Comparison of ENCODE assay signal across 2 cellular contexts in the genomic region with DNA sequence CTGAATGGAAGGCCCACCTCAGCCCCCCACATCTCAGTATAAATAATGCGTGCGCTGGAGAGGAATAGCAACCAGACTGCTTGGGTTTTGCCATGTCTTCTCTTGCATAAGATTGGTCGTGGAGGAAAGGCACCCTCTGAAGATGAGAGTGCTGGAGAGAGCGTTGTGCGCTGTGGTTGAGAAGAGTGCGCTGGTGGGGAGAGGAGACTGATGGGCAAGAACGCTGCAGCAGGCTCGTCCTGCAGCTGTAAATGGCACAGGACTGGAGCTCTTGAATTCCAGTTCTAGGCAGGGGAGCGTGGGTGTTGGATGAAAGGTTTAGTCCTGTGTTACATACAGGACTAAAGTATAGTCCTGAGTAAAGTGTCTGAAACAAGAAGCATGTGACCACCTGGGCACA.
TF ChIP-seq lines count a peak whose summit lies in the region.

No MANE protein-coding gene starts in this region.

TF ChIP-seq in SK-N-SH, 30 proteins besides CTCF, POLR2A, EP300 and RAD21 (continued from another document):
- TF ChIP-seq FOXJ3 (CRISPR knock-in tag; IDR thresholded peaks at IDR 0.05): no peak
- TF ChIP-seq ELF1 (IDR thresholded peaks at IDR 0.05): no peak
- no peak for TF ChIP-seq GABPA (IDR thresholded peaks at IDR 0.05; ENCODE audit: low read depth)
- no peak for TF ChIP-seq MXI1 (IDR thresholded peaks at IDR 0.05; ENCODE audit: low read depth, low read length)
- TF ChIP-seq RXRA (IDR thresholded peaks at IDR 0.05; ENCODE audit: borderline replicate concordance, low read depth): no peak
- TF ChIP-seq, protein P1, sequence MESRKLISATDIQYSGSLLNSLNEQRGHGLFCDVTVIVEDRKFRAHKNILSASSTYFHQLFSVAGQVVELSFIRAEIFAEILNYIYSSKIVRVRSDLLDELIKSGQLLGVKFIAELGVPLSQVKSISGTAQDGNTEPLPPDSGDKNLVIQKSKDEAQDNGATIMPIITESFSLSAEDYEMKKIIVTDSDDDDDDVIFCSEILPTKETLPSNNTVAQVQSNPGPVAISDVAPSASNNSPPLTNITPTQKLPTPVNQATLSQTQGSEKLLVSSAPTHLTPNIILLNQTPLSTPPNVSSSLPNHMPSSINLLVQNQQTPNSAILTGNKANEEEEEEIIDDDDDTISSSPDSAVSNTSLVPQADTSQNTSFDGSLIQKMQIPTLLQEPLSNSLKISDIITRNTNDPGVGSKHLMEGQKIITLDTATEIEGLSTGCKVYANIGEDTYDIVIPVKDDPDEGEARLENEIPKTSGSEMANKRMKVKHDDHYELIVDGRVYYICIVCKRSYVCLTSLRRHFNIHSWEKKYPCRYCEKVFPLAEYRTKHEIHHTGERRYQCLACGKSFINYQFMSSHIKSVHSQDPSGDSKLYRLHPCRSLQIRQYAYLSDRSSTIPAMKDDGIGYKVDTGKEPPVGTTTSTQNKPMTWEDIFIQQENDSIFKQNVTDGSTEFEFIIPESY (IDR thresholded peaks at IDR 0.05; ENCODE audit: borderline replicate concordance, low read depth): no peak
- TF ChIP-seq, protein P2, sequence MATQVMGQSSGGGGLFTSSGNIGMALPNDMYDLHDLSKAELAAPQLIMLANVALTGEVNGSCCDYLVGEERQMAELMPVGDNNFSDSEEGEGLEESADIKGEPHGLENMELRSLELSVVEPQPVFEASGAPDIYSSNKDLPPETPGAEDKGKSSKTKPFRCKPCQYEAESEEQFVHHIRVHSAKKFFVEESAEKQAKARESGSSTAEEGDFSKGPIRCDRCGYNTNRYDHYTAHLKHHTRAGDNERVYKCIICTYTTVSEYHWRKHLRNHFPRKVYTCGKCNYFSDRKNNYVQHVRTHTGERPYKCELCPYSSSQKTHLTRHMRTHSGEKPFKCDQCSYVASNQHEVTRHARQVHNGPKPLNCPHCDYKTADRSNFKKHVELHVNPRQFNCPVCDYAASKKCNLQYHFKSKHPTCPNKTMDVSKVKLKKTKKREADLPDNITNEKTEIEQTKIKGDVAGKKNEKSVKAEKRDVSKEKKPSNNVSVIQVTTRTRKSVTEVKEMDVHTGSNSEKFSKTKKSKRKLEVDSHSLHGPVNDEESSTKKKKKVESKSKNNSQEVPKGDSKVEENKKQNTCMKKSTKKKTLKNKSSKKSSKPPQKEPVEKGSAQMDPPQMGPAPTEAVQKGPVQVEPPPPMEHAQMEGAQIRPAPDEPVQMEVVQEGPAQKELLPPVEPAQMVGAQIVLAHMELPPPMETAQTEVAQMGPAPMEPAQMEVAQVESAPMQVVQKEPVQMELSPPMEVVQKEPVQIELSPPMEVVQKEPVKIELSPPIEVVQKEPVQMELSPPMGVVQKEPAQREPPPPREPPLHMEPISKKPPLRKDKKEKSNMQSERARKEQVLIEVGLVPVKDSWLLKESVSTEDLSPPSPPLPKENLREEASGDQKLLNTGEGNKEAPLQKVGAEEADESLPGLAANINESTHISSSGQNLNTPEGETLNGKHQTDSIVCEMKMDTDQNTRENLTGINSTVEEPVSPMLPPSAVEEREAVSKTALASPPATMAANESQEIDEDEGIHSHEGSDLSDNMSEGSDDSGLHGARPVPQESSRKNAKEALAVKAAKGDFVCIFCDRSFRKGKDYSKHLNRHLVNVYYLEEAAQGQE (IDR thresholded peaks at IDR 0.05; ENCODE audit: low read depth, low read length): no peak

TF ChIP-seq in SK-N-SH treated with all-trans-retinoic acid at 6 μM for 48 hours, 23 proteins besides CTCF, POLR2A, EP300 and RAD21 (continued from another document):
- TF ChIP-seq, protein P3, sequence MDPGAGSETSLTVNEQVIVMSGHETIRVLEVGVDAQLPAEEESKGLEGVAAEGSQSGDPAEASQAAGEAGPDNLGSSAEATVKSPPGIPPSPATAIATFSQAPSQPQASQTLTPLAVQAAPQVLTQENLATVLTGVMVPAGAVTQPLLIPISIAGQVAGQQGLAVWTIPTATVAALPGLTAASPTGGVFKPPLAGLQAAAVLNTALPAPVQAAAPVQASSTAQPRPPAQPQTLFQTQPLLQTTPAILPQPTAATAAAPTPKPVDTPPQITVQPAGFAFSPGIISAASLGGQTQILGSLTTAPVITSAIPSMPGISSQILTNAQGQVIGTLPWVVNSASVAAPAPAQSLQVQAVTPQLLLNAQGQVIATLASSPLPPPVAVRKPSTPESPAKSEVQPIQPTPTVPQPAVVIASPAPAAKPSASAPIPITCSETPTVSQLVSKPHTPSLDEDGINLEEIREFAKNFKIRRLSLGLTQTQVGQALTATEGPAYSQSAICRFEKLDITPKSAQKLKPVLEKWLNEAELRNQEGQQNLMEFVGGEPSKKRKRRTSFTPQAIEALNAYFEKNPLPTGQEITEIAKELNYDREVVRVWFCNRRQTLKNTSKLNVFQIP (CRISPR knock-in tag; IDR thresholded peaks at IDR 0.05; ENCODE audit: borderline replicate concordance, low read depth): no peak
